Comparison of ENCODE assay signal across 1 cellular context in genomic region chr2:189661957-189662321, GRCh38.
TF ChIP-seq lines count a peak whose summit lies in the region.

No MANE protein-coding gene starts in this region.

TF ChIP-seq in HEK293, 187 proteins besides CTCF, POLR2A, EP300 and RAD21 (continued from another document):
- TF ChIP-seq ZNF707 (tag by site-specific recombination; IDR thresholded peaks at IDR 0.05) = no peak
TF ChIP-seq in HEK293: peak in this region for 3.
